ENCODE assay signal across 9 cellular contexts in the genomic region with DNA sequence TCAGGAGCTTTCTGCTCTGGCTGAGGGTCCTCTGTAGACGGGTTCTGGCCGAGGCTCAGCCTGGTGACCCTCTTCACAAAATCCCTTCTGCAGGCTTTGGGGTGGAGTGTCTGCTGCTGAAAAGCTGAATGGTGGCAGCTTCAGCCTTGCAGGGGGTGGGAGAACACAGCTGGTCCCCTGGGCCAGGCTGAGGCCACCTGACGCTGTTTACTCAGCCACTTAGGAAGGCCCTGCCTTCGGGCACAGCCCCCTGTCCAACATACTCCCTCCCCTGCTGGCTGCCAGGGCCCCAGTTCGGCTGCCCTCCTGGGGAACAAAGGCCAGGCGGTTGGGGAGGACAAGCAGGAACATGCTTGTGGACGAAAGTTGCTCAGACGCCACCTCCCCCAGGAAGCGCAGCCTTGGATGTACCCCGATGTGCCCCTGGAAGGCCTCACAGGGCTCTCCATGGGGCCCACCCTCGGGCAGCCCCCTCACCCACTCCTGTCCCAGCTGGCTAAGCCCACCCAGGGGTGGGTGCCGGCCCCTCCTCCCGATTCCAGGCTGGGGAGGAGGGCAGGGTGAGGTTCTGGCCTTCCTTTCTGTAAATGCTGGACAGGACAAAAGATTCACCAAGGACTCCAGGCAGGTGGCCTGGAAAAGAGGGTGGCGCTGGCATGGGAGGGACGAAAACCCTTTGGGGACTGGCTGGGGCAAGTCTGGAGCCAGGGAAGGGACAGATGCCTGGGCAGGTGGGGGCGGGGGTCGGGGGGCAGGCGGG. TPM values are rescaled to one million over a fixed set of nuclear protein-coding genes. Genes with fewer than 3 reads are reported as not detected.
DNase-seq lines count a peak whose midpoint lies in the region; ATAC-seq and TF ChIP-seq lines count a peak whose summit lies in the region.
"Had no signal": no experiment of that assay in that cellular context is flagged by ENCODE, and none has a peak within 500 bp of the region (broad histone marks: within the 10 kb centered on the region; RNA-seq: fewer than 3 reads in every experiment).

Gene ANKRD65 (minus strand): TSS at position 130 of the 760 bp plus-strand sequence. CDS start 271 bp downstream, outside the sequence.

- DNase-seq in heart left ventricle (peak in 2 of 5 donors; percentile 12 to 53), left ventricle myocardium superior (no peak), mesothelial cell of epicardium (ENCODE audit: low spot score in 2 of 2, unreplicated experiment in 2 of 2) (no peak), uterus (no peak), NCI-H446 treated with DMSO at 0.1 percent for 48 hours (lab: John Stamatoyannopoulos, UW) (no peak), T-helper 9 cell (no peak)

- H3K4me1 Mint-ChIP-seq in brain (peaks cover 43% of the 10 kb centered on the region), mesothelial cell of epicardium (peaks cover 43% of the 10 kb centered on the region)

- H3K4me3 ChIP-seq in heart left ventricle (peak within 1 kb of the TSS in 10 of 12 donors; percentile 24 to 63 (median 39)), uterus (peak within 1 kb of the TSS; percentile 16 to 28)

- ATAC-seq in heart left ventricle: no peak
- no peak for ATAC-seq in left ventricle myocardium superior
- ATAC-seq in GM21576 (IDR thresholded peaks at IDR 0.05; ENCODE audit: unreplicated experiment): no peak

- TF ChIP-seq CTCF in heart left ventricle (IDR thresholded peaks at IDR 0.05): no peak
- TF ChIP-seq CTCF in brain (conservative IDR thresholded peaks at IDR 0.05): no peak
- TF ChIP-seq CTCF in mesothelial cell of epicardium (IDR thresholded peaks at IDR 0.05; ENCODE audit: unreplicated experiment): no peak
- TF ChIP-seq CTCF in uterus (IDR thresholded peaks at IDR 0.05): no peak

- H3K36me3 ChIP-seq in heart left ventricle (no peaks in the 10 kb centered on the region), uterus (no peaks in the 10 kb centered on the region)

- no peaks in the 10 kb centered on the region for H3K9me3 Mint-ChIP-seq in brain
- H3K9me3 Mint-ChIP-seq in mesothelial cell of epicardium: no peaks in the 10 kb centered on the region

- H3K27me3 ChIP-seq in heart left ventricle: peaks cover 0 to 12% (median 0%) of the 10 kb centered on the region in 9 donors
- H3K27me3 ChIP-seq in uterus: no peaks in the 10 kb centered on the region

- H3K9me3 ChIP-seq in heart left ventricle: no peaks in the 10 kb centered on the region
- H3K9me3 ChIP-seq in uterus: no peaks in the 10 kb centered on the region

- peak within 1 kb of the TSS in 2 of 5 experiments; percentile 60 to 81 for H3K27ac Mint-ChIP-seq in brain
- peak within 1 kb of the TSS; percentile 96 for H3K27ac Mint-ChIP-seq in mesothelial cell of epicardium

- peaks cover 3% of the 10 kb centered on the region for H3K27me3 Mint-ChIP-seq in brain
- no peaks in the 10 kb centered on the region for H3K27me3 Mint-ChIP-seq in mesothelial cell of epicardium (ENCODE audit: low read depth)

- H3K27ac ChIP-seq in heart left ventricle (peak within 1 kb of the TSS in 2 of 12 donors; percentile 35 to 68), uterus (peak within 1 kb of the TSS in 1 of 2 donors; percentile 58)

- no peak for TF ChIP-seq POLR2A in heart left ventricle (IDR thresholded peaks at IDR 0.05)
- TF ChIP-seq POLR2A in uterus (IDR thresholded peaks at IDR 0.05): no peak

- H3K4me3 Mint-ChIP-seq in brain (no peak within 1 kb of the TSS), mesothelial cell of epicardium (peak within 1 kb of the TSS; percentile 49)

- WGBS in heart left ventricle, 4 donors: 82 to 89% (median 87%) methylated on average over 6 to 18 of the region's 18 CpGs

- no peaks in the 10 kb centered on the region for H3K36me3 Mint-ChIP-seq in brain
- H3K36me3 Mint-ChIP-seq in mesothelial cell of epicardium: no peaks in the 10 kb centered on the region

- H3K4me1 ChIP-seq in heart left ventricle (peaks cover 0 to 25% (median 2%) of the 10 kb centered on the region in 12 donors), uterus (no peaks in the 10 kb centered on the region)

- intact Hi-C loops in heart left ventricle (cut with DNase I): no loop called here
- intact Hi-C loops in left ventricle myocardium superior (cut with micrococcal nuclease): no loop called here
- intact Hi-C loops in uterus (cut with DNase I; ENCODE audit: low total_unique reads): no loop called here

RNA-seq across cellular contexts. Expression of gene ANKRD65, which starts in this region (rescaled TPM):
- total RNA-seq in heart left ventricle: 1 to 10 TPM in 8 of 9 donors, under 1 TPM in 1; 0.58 to 4.0 (median 1.3) TPM
- polyA plus RNA-seq in heart left ventricle: 1 to 10 TPM in 1 of 2 donors, under 1 TPM in 1; 0.86 to 1.5 TPM
- total RNA-seq in left ventricle myocardium superior: 2.1 TPM
- 54.3 TPM for polyA plus RNA-seq in brain (ENCODE audit: insufficient read depth, low read depth, low replicate concordance)
- 10.9 to 12.3 TPM (median 11.3 TPM) in 3 replicates for total RNA-seq in mesothelial cell of epicardium
- 10 to 100 TPM in 2 of 4 donors, 1 to 10 TPM in 2; 1.3 to 20.0 (median 6.7) TPM for total RNA-seq in uterus
- total RNA-seq: LHCN-M2 had no signal

Comparison
In these comparisons a context has a peak if more than half of its experiments do, and no peak if none do; other contexts are left out.
1. RNA of gene ANKRD65 (polyA plus RNA-seq): 54.3 TPM in brain (single experiment); 0.86 to 1.5 TPM in heart left ventricle; every median in the first group is over 10 times any median in the second.